Comparison of ENCODE assay signal across 1 cellular context in the genomic region with DNA sequence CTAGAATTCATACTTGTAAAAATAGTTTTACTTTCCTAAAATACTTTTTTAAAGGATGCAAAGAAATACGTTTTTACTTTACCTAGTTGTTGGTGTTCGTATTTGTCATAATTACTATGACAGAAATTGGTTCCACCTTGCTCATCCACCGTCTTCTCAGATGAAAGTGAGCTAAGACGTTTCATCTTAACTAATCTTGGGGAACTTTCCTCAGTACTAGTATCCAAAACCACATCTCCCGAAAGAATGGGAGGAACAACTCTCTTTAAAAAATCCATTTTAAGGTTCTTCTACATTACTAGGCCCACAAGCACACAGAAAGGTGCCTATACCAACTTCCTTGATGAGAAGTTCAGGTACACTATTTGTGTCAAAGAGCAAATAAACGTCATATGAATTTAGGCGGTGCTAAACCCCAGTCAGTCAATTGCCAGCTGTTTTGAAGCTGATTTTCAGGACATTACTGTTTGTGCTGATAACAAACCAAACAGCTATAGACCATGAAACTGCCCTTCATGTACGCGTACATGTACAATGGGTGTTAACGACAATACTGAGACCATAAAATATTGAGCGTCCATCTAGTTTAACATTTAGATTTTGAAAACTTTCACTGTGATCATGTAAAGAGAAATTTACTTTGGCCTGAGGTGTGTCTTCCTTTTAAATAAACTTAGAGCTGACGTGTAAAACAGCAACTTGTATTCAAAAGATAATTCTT.
TF ChIP-seq lines count a peak whose summit lies in the region.

No MANE protein-coding gene starts in this region.

TF ChIP-seq in K562, 482 proteins besides CTCF, POLR2A, EP300 and RAD21 (continued from another document and continues in another):
- TF ChIP-seq, protein P1, sequence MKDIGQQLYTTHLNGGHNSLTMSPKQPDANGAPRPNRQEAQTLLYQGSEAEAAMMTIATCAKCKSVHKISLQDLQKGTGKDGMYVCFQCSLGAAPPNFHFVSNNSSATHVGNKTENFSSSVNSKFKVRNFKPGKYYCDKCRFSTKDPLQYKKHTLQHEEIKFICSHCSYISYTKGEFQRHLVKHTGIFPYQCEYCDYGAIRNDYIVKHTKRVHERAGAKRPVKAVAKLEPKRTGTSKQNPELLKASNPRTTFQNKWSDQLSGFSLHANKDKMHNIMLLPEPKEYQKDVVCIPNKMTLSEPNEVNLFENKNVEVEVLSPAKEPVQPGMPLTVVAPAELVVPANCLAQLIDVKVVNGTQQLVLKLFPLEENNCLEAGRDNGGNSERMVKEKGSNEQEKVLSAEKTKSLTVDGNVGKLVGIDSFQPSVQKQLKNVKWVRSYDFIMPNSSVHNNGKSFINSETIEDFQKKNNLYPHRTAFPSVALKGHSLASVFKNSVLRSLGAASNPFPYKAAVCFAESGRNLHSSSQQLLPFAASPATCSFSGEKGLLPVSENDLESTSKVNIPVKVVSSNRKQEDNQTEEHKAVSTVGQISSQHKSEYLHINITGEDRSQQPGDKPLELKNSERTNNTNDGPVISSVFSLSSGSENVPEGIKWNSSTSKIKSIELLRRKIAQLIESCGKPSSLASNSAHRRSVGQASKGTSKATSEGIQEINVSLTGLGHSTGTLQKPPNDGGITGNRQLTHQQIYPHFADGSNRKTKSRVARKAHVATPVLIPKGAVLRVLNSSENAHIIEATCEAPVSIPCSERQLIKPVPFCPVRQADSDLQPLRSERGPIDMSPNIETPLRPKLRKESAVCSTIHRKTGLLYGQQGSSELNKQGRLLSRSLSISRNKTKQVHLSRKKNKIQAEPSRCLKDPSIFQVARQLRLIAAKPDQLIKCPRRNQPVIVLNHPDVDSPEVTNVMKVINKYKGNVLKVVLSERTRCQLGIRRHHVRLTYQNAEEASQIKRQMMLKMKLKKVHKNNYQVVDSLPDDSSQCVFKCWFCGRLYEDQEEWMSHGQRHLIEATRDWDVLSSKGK (CRISPR knock-in tag; IDR thresholded peaks at IDR 0.05): no peak
- TF ChIP-seq DPF2 (IDR thresholded peaks at IDR 0.05): peak; percentile 91
- TF ChIP-seq DDX20 (tag; IDR thresholded peaks at IDR 0.05; ENCODE audit: low read depth): no peak
- no peak for TF ChIP-seq BRD9 (IDR thresholded peaks at IDR 0.05; ENCODE audit: low read depth, partially characterized antibody)
- TF ChIP-seq BMI1 (IDR thresholded peaks at IDR 0.05; ENCODE audit: low read length): no peak
- no peak for TF ChIP-seq PRMT5 (CRISPR knock-in tag; IDR thresholded peaks at IDR 0.05)
- no peak for TF ChIP-seq DIDO1 (tag; IDR thresholded peaks at IDR 0.05; ENCODE audit: low read depth)
- TF ChIP-seq TCFL5 (CRISPR knock-in tag; conservative IDR thresholded peaks at IDR 0.05): no peak
- TF ChIP-seq NFIX (CRISPR knock-in tag; IDR thresholded peaks at IDR 0.05; ENCODE audit: low read depth): no peak
- no peak for TF ChIP-seq ZNF311 (CRISPR knock-in tag; IDR thresholded peaks at IDR 0.05)
- TF ChIP-seq BACH1 (tag; IDR thresholded peaks at IDR 0.05): no peak
- TF ChIP-seq HOXB6 (CRISPR knock-in tag; IDR thresholded peaks at IDR 0.05; ENCODE audit: borderline replicate concordance): no peak
- TF ChIP-seq PTTG1 (tag; IDR thresholded peaks at IDR 0.05; ENCODE audit: low read depth): no peak
- TF ChIP-seq RUNX1 (IDR thresholded peaks at IDR 0.05; ENCODE audit: low read depth): no peak
- TF ChIP-seq, protein P2, sequence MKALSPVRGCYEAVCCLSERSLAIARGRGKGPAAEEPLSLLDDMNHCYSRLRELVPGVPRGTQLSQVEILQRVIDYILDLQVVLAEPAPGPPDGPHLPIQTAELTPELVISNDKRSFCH (CRISPR knock-in tag; IDR thresholded peaks at IDR 0.05): no peak
- TF ChIP-seq, protein P2 (tag; IDR thresholded peaks at IDR 0.05): no peak
- no peak for TF ChIP-seq ZNF551 (CRISPR knock-in tag; IDR thresholded peaks at IDR 0.05)
- TF ChIP-seq MYC (IDR thresholded peaks at IDR 0.05; ENCODE audit: low read depth, low read length): no peak
- no peak for TF ChIP-seq MYC (CRISPR knock-in tag; IDR thresholded peaks at IDR 0.05; ENCODE audit: borderline replicate concordance, low read depth)
- no peak for TF ChIP-seq ZNF696 (CRISPR knock-in tag; conservative IDR thresholded peaks at IDR 0.05)
- no peak for TF ChIP-seq SRSF7 (optimal IDR thresholded peaks at IDR 0.05; ENCODE audit: low read depth, low read length)
- peak in 1 of 2 experiments; percentile 83; a peak in 2 of 4 replicates for TF ChIP-seq ARNT (IDR thresholded peaks at IDR 0.05)
- no peak for TF ChIP-seq MXI1 (IDR thresholded peaks at IDR 0.05; ENCODE audit: low read depth, low read length)
- TF ChIP-seq PPARD (CRISPR knock-in tag; IDR thresholded peaks at IDR 0.05): no peak
- no peak for TF ChIP-seq ZBTB17 (CRISPR knock-in tag; IDR thresholded peaks at IDR 0.05)
- TF ChIP-seq, protein P3, sequence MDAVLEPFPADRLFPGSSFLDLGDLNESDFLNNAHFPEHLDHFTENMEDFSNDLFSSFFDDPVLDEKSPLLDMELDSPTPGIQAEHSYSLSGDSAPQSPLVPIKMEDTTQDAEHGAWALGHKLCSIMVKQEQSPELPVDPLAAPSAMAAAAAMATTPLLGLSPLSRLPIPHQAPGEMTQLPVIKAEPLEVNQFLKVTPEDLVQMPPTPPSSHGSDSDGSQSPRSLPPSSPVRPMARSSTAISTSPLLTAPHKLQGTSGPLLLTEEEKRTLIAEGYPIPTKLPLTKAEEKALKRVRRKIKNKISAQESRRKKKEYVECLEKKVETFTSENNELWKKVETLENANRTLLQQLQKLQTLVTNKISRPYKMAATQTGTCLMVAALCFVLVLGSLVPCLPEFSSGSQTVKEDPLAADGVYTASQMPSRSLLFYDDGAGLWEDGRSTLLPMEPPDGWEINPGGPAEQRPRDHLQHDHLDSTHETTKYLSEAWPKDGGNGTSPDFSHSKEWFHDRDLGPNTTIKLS (IDR thresholded peaks at IDR 0.05; ENCODE audit: borderline replicate concordance, low read depth): no peak
- no peak for TF ChIP-seq SMAD2 (IDR thresholded peaks at IDR 0.05; ENCODE audit: low read depth, low read length)
- TF ChIP-seq CC2D1A (IDR thresholded peaks at IDR 0.05): peak; percentile 76; the same call in 1 of the 2 replicates
- no peak for TF ChIP-seq ZNF830 (CRISPR knock-in tag; IDR thresholded peaks at IDR 0.05)
- TF ChIP-seq, protein P4, sequence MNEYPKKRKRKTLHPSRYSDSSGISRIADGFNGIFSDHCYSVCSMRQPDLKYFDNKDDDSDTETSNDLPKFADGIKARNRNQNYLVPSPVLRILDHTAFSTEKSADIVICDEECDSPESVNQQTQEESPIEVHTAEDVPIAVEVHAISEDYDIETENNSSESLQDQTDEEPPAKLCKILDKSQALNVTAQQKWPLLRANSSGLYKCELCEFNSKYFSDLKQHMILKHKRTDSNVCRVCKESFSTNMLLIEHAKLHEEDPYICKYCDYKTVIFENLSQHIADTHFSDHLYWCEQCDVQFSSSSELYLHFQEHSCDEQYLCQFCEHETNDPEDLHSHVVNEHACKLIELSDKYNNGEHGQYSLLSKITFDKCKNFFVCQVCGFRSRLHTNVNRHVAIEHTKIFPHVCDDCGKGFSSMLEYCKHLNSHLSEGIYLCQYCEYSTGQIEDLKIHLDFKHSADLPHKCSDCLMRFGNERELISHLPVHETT (CRISPR knock-in tag; conservative IDR thresholded peaks at IDR 0.05 in 1 of 2, IDR thresholded peaks at IDR 0.05 in 1 of 2): no peak
- TF ChIP-seq GTF2A2 (tag; IDR thresholded peaks at IDR 0.05): no peak
- no peak for TF ChIP-seq ZNF124 (CRISPR knock-in tag; IDR thresholded peaks at IDR 0.05)
- TF ChIP-seq, protein P5, sequence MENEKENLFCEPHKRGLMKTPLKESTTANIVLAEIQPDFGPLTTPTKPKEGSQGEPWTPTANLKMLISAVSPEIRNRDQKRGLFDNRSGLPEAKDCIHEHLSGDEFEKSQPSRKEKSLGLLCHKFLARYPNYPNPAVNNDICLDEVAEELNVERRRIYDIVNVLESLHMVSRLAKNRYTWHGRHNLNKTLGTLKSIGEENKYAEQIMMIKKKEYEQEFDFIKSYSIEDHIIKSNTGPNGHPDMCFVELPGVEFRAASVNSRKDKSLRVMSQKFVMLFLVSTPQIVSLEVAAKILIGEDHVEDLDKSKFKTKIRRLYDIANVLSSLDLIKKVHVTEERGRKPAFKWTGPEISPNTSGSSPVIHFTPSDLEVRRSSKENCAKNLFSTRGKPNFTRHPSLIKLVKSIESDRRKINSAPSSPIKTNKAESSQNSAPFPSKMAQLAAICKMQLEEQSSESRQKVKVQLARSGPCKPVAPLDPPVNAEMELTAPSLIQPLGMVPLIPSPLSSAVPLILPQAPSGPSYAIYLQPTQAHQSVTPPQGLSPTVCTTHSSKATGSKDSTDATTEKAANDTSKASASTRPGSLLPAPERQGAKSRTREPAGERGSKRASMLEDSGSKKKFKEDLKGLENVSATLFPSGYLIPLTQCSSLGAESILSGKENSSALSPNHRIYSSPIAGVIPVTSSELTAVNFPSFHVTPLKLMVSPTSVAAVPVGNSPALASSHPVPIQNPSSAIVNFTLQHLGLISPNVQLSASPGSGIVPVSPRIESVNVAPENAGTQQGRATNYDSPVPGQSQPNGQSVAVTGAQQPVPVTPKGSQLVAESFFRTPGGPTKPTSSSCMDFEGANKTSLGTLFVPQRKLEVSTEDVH (IDR thresholded peaks at IDR 0.05; ENCODE audit: low read depth, partially characterized antibody): no peak
- TF ChIP-seq, protein P6, sequence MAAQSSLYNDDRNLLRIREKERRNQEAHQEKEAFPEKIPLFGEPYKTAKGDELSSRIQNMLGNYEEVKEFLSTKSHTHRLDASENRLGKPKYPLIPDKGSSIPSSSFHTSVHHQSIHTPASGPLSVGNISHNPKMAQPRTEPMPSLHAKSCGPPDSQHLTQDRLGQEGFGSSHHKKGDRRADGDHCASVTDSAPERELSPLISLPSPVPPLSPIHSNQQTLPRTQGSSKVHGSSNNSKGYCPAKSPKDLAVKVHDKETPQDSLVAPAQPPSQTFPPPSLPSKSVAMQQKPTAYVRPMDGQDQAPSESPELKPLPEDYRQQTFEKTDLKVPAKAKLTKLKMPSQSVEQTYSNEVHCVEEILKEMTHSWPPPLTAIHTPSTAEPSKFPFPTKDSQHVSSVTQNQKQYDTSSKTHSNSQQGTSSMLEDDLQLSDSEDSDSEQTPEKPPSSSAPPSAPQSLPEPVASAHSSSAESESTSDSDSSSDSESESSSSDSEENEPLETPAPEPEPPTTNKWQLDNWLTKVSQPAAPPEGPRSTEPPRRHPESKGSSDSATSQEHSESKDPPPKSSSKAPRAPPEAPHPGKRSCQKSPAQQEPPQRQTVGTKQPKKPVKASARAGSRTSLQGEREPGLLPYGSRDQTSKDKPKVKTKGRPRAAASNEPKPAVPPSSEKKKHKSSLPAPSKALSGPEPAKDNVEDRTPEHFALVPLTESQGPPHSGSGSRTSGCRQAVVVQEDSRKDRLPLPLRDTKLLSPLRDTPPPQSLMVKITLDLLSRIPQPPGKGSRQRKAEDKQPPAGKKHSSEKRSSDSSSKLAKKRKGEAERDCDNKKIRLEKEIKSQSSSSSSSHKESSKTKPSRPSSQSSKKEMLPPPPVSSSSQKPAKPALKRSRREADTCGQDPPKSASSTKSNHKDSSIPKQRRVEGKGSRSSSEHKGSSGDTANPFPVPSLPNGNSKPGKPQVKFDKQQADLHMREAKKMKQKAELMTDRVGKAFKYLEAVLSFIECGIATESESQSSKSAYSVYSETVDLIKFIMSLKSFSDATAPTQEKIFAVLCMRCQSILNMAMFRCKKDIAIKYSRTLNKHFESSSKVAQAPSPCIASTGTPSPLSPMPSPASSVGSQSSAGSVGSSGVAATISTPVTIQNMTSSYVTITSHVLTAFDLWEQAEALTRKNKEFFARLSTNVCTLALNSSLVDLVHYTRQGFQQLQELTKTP (IDR thresholded peaks at IDR 0.05; ENCODE audit: low read depth in 1 of 2, partially characterized antibody in 2 of 2): no peak
- no peak for TF ChIP-seq ARHGAP35 (IDR thresholded peaks at IDR 0.05; ENCODE audit: partially characterized antibody)
- TF ChIP-seq CCNT2 (IDR thresholded peaks at IDR 0.05; ENCODE audit: borderline replicate concordance, extremely low read depth, insufficient read length, low read depth, low read length): no peak
- TF ChIP-seq POLR3G (IDR thresholded peaks at IDR 0.05; ENCODE audit: extremely low read depth, insufficient read length, insufficient replicate concordance): no peak
- TF ChIP-seq HDAC3 (IDR thresholded peaks at IDR 0.05; ENCODE audit: borderline replicate concordance, partially characterized antibody): peak; percentile 71
- TF ChIP-seq, protein P7, sequence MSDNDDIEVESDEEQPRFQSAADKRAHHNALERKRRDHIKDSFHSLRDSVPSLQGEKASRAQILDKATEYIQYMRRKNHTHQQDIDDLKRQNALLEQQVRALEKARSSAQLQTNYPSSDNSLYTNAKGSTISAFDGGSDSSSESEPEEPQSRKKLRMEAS (CRISPR knock-in tag; IDR thresholded peaks at IDR 0.05): no peak
- TF ChIP-seq POLR2B (IDR thresholded peaks at IDR 0.05; ENCODE audit: low read depth, partially characterized antibody): no peak
- TF ChIP-seq ZZZ3 (IDR thresholded peaks at IDR 0.05): no peak
- no peak for TF ChIP-seq SAFB (IDR thresholded peaks at IDR 0.05; ENCODE audit: borderline replicate concordance, low read depth, low read length)
- peak; percentile 94 for TF ChIP-seq CBFA2T3 (IDR thresholded peaks at IDR 0.05)
- TF ChIP-seq CAMTA2 (CRISPR knock-in tag; conservative IDR thresholded peaks at IDR 0.05): no peak
- TF ChIP-seq MEF2A (IDR thresholded peaks at IDR 0.05; ENCODE audit: control insufficient read depth, low read depth, low read length): no peak
- TF ChIP-seq ZNF134 (CRISPR knock-in tag; conservative IDR thresholded peaks at IDR 0.05): no peak
- TF ChIP-seq, protein P8, sequence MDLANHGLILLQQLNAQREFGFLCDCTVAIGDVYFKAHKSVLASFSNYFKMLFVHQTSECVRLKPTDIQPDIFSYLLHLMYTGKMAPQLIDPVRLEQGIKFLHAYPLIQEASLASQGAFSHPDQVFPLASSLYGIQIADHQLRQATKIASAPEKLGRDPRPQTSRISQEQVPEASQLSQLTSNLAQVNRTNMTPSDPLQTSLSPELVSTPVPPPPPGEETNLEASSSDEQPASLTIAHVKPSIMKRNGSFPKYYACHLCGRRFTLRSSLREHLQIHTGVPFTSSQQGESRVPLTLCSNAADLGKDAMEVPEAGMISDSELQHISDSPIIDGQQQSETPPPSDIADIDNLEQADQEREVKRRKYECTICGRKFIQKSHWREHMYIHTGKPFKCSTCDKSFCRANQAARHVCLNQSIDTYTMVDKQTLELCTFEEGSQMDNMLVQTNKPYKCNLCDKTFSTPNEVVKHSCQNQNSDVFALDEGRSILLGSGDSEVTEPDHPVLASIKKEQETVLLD (IDR thresholded peaks at IDR 0.05): no peak
- TF ChIP-seq ZSCAN29 (IDR thresholded peaks at IDR 0.05): no peak
- TF ChIP-seq, protein P9, sequence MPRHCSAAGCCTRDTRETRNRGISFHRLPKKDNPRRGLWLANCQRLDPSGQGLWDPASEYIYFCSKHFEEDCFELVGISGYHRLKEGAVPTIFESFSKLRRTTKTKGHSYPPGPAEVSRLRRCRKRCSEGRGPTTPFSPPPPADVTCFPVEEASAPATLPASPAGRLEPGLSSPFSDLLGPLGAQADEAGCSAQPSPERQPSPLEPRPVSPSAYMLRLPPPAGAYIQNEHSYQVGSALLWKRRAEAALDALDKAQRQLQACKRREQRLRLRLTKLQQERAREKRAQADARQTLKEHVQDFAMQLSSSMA (CRISPR knock-in tag; IDR thresholded peaks at IDR 0.05): no peak
- TF ChIP-seq ZFX (CRISPR knock-in tag; IDR thresholded peaks at IDR 0.05): peak; percentile 44; the same call in 1 of the 2 replicates
